In the genomic region with DNA sequence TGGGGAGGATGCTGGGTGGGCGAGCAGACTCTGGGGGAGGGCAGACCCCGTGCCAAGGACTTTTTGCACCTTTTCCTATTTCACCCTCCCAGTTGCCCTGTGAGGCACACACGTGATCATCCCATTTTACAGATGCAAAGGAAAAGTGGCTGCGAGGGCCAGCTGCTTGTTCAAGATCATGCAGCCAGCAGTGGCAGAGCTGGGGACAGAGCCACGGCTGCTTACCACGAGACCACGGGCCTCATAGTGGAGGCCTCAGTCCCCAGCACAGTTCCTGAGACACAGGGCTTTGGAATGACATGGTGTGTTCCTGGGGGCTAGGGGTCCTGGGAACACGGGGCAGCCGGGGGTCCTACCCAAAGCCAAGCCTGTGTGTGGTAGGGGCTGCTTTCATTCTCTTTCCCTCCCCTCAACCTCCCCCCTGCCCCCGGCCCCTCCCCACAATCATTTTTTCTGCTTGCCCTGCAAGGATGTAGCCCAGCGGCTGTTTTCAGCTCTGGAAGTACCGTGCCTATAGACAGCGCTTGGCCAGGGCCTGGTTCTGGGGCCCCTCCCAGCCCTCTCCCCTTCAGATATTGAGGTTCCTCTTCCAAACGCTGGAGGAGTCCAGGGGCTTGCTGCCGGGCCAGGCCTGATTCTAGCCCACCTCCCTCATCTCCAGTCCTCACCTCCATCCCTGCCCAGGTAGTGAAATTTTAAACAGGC, we compare ENCODE assay signal across 11 cellular contexts. TPM values are rescaled to one million over a fixed set of nuclear protein-coding genes. Genes with fewer than 3 reads are reported as not detected.
A peak's percentile ranks its signal among the peaks of the same experiment; 100 is the strongest.
DNase-seq lines count a peak whose midpoint lies in the region; ATAC-seq, FAIRE-seq and TF ChIP-seq lines count a peak whose summit lies in the region.
"Had no signal": no experiment of that assay in that cellular context is flagged by ENCODE, and none has a peak within 500 bp of the region (broad histone marks: within the 10 kb centered on the region; RNA-seq: fewer than 3 reads in every experiment).

No MANE protein-coding gene starts in this region.

- POLR2A ChIA-PET in CD8-positive, alpha-beta memory T cell (lab: Charles Lee): interaction anchor here (0.8 to 3.3 kb wide), 9 partner anchors 10 to 390 kb away, joined by 3 to 36 read pairs (median 4); a partner anchor contains a TSS
- POLR2A ChIA-PET in OCI-LY7 (lab: Charles Lee): interaction anchor here (0.8 to 1.2 kb wide), 3 partner anchors 9 to 377 kb away, joined by 3 to 6 read pairs (median 3); a partner anchor contains a TSS

- no peak overlapping the region for H4K12ac ChIP-seq in trophoblast cell (ENCODE audit: low read depth, low read length)

- H3K4me3 Mint-ChIP-seq in CD8-positive, alpha-beta memory T cell: peak overlapping the region; percentile 87 to 94 (median 90)
- no peak overlapping the region for H3K4me3 Mint-ChIP-seq in astrocyte (ENCODE audit: unreplicated experiment)

- no peak overlapping the region for H3K23ac ChIP-seq in trophoblast cell (ENCODE audit: low read length)

- ATAC-seq in HG02623 (IDR thresholded peaks at IDR 0.05; ENCODE audit: unreplicated experiment) (no peak), HG02798 (IDR thresholded peaks at IDR 0.05; ENCODE audit: poor library complexity, unreplicated experiment) (no peak), GM19463 (IDR thresholded peaks at IDR 0.05; ENCODE audit: unreplicated experiment) (no peak)

- peak overlapping the region; percentile 77 to 97 (median 92) for H3K27ac Mint-ChIP-seq in CD8-positive, alpha-beta memory T cell
- peak overlapping the region; percentile 87 for H3K27ac Mint-ChIP-seq in astrocyte (ENCODE audit: unreplicated experiment)

- CTCF ChIA-PET in CD8-positive, alpha-beta memory T cell (lab: Charles Lee): interaction anchor here (1.3 to 4.8 kb wide), 9 partner anchors 15 to 105 kb away, joined by 3 to 33 read pairs (median 6); a partner anchor contains a TSS
- CTCF ChIA-PET in OCI-LY7 (lab: Charles Lee; ENCODE audit: unreplicated experiment): interaction anchor here (0.6 kb wide), 2 partner anchors 40 to 94 kb away, joined by 3 to 4 read pairs; no protein-coding TSS in a partner anchor

- peak overlapping the region; percentile 54 for H3K4me3 ChIP-seq in CD8-positive, alpha-beta memory T cell (ENCODE audit: low read length)
- H3K4me3 ChIP-seq in OCI-LY7 (ENCODE audit: low read depth, low read length, poor library complexity, severe bottlenecking) (peak overlapping the region; percentile 56), astrocyte (ENCODE audit: insufficient read depth, low read depth, low read length) (peak overlapping the region; percentile 37), trophoblast cell (ENCODE audit: low read depth, low read length) (no peak overlapping the region)

- BruUV-seq in OCI-LY7 (replicated peaks; lab: Mats Ljungman, UMichigan): no TSS peak

- H3K4me2 ChIP-seq in OCI-LY7 (ENCODE audit: low read length) (peak overlapping the region; percentile 68), astrocyte (ENCODE audit: low read length) (peak overlapping the region; percentile 91), trophoblast cell (ENCODE audit: low read length) (peak overlapping the region; percentile 28)

- H2BK5ac ChIP-seq in trophoblast cell (ENCODE audit: low read depth, low read length, poor library complexity): no peak overlapping the region

- H3K36me3 Mint-ChIP-seq in CD8-positive, alpha-beta memory T cell: peaks cover 2 to 5% (median 2%) of the 10 kb centered on the region in 3 donors
- peaks cover 4% of the 10 kb centered on the region for H3K36me3 Mint-ChIP-seq in astrocyte (ENCODE audit: low read depth, unreplicated experiment)

- WGBS in trophoblast cell (ENCODE audit: extremely low coverage, insufficient coverage, insufficient read length): no CpG with 5 or more reads among the region's 15 CpGs

- no peak overlapping the region for H4K91ac ChIP-seq in trophoblast cell (ENCODE audit: low read depth, low read length)

- no peaks in the 10 kb centered on the region for H3K79me2 ChIP-seq in OCI-LY7 (ENCODE audit: insufficient read depth, low read depth, low read length)
- H3K79me2 ChIP-seq in astrocyte (ENCODE audit: insufficient read depth, low read length): no peaks in the 10 kb centered on the region
- H3K79me2 ChIP-seq in trophoblast cell (ENCODE audit: control insufficient read depth, insufficient read depth, low read length, poor library complexity): no peaks in the 10 kb centered on the region

- DNase-seq in CD8-positive, alpha-beta memory T cell: peak in 1 of 5 donors; percentile 33
- DNase-seq in OCI-LY7 (ENCODE audit: low spot score) (peak; percentile 27), astrocyte (ENCODE audit: low read depth) (no peak), trophoblast cell (no peak)
- DNase-seq: naive B cell, NCI-H1694 treated with DMSO at 0.1 percent for 48 hours, WERI-Rb-1 had no signal

- peak overlapping the region; percentile 47 for H3K9ac ChIP-seq in astrocyte (ENCODE audit: low read length)
- H3K9ac ChIP-seq in trophoblast cell (ENCODE audit: low read length): no peak overlapping the region

- no peaks in the 10 kb centered on the region for H3K9me3 ChIP-seq in CD8-positive, alpha-beta memory T cell (ENCODE audit: low read length)
- H3K9me3 ChIP-seq in OCI-LY7 (ENCODE audit: low read length) (0 out of 2 replicates have a peak, but pooled peaks cover 5% of the 10 kb centered on the region), astrocyte (ENCODE audit: insufficient read depth, low read depth, low read length) (peaks cover 9% of the 10 kb centered on the region), trophoblast cell (ENCODE audit: insufficient read depth, low read depth, low read length) (peaks cover 2% of the 10 kb centered on the region)

- H2AK5ac ChIP-seq in trophoblast cell (ENCODE audit: low read length): no peak overlapping the region

- FAIRE-seq in astrocyte (lab: Jason Lieb, UNC): no peak

- H3K27ac ChIP-seq in CD8-positive, alpha-beta memory T cell (ENCODE audit: low read depth, low read length): peak overlapping the region; percentile 41
- H3K27ac ChIP-seq in OCI-LY7 (ENCODE audit: low read depth, low read length, poor library complexity, severe bottlenecking) (peak overlapping the region; percentile 66), astrocyte (ENCODE audit: low read depth, low read length) (no peak overlapping the region), trophoblast cell (ENCODE audit: low read depth, low read length) (no peak overlapping the region)
- H3K27ac ChIP-seq: WERI-Rb-1 had no signal

- no peak for TF ChIP-seq CTCF in OCI-LY7 (conservative IDR thresholded peaks at IDR 0.05; ENCODE audit: low read length)
- TF ChIP-seq CTCF in astrocyte (IDR thresholded peaks at IDR 0.05; ENCODE audit: insufficient read depth, low read depth, low read length): no peak

- H3K4ac ChIP-seq in trophoblast cell (ENCODE audit: low read depth, low read length): no peak overlapping the region

- intact Hi-C loops in OCI-LY7 (cut with micrococcal nuclease; ENCODE audit: unreplicated experiment): loop anchor here (1.0 to 5.0 kb wide), 2 partner anchors 34 to 59 kb away; a partner anchor contains a TSS

- no peak overlapping the region for H2BK120ac ChIP-seq in trophoblast cell (ENCODE audit: insufficient read depth, low read length, poor library complexity)

- no peaks in the 10 kb centered on the region for H3K9me2 ChIP-seq in OCI-LY7 (ENCODE audit: insufficient read depth, low read length)

- no peaks in the 10 kb centered on the region for H3K36me3 ChIP-seq in CD8-positive, alpha-beta memory T cell (ENCODE audit: insufficient read depth, low read length)
- no peaks in the 10 kb centered on the region for H3K36me3 ChIP-seq in OCI-LY7 (ENCODE audit: insufficient read depth, low read length)
- no peaks in the 10 kb centered on the region for H3K36me3 ChIP-seq in astrocyte (ENCODE audit: insufficient read depth, low read length)
- H3K36me3 ChIP-seq in trophoblast cell (ENCODE audit: control insufficient read depth in 1 of 2, insufficient read depth in 2 of 2, low read length in 2 of 2): no peaks in the 10 kb centered on the region
- H3K36me3 ChIP-seq: WERI-Rb-1 had no signal

- H2AFZ ChIP-seq in OCI-LY7 (ENCODE audit: low read length) (peak overlapping the region; percentile 69), astrocyte (ENCODE audit: low read depth, low read length) (no peak overlapping the region), trophoblast cell (ENCODE audit: insufficient read depth, low read length, poor library complexity) (no peak overlapping the region)

- H4K20me1 ChIP-seq in OCI-LY7 (ENCODE audit: insufficient read depth, low read length): no peaks in the 10 kb centered on the region
- no peaks in the 10 kb centered on the region for H4K20me1 ChIP-seq in astrocyte (ENCODE audit: insufficient read depth, low read length)

- H3K9me3 Mint-ChIP-seq in CD8-positive, alpha-beta memory T cell: peaks cover 0 to 2% (median 0%) of the 10 kb centered on the region in 5 donors
- peaks cover 12% of the 10 kb centered on the region for H3K9me3 Mint-ChIP-seq in astrocyte (ENCODE audit: unreplicated experiment)

- no peak overlapping the region for H2BK12ac ChIP-seq in trophoblast cell (ENCODE audit: low read length)

- no peaks in the 10 kb centered on the region for H3K79me1 ChIP-seq in trophoblast cell (ENCODE audit: low read length)

- no peaks in the 10 kb centered on the region for H3K27me3 ChIP-seq in CD8-positive, alpha-beta memory T cell (ENCODE audit: insufficient read depth, low read length, poor library complexity, severe bottlenecking)
- H3K27me3 ChIP-seq in astrocyte (ENCODE audit: insufficient read depth, low read length): no peaks in the 10 kb centered on the region
- no peaks in the 10 kb centered on the region for H3K27me3 ChIP-seq in trophoblast cell (ENCODE audit: insufficient read depth, low read length)

- H3K18ac ChIP-seq in trophoblast cell (ENCODE audit: low read length): no peak overlapping the region

- no peak overlapping the region for H4K8ac ChIP-seq in trophoblast cell (ENCODE audit: low read depth, low read length)

- H3K4me1 ChIP-seq in CD8-positive, alpha-beta memory T cell (ENCODE audit: insufficient read depth, low read length): peaks cover 45% of the 10 kb centered on the region
- H3K4me1 ChIP-seq in OCI-LY7 (ENCODE audit: insufficient read depth, low read length, poor library complexity, severe bottlenecking) (peaks cover 39% of the 10 kb centered on the region), astrocyte (ENCODE audit: insufficient read depth, low read length) (peaks cover 9% of the 10 kb centered on the region), trophoblast cell (ENCODE audit: control insufficient read depth in 1 of 2, insufficient read depth in 2 of 2, low read length in 2 of 2) (peaks cover 6 to 12% of the 10 kb centered on the region in 2 experiments)

- no peak overlapping the region for H3K14ac ChIP-seq in trophoblast cell (ENCODE audit: low read length)

- peaks cover 57 to 77% (median 66%) of the 10 kb centered on the region in 3 donors for H3K4me1 Mint-ChIP-seq in CD8-positive, alpha-beta memory T cell
- H3K4me1 Mint-ChIP-seq in astrocyte (ENCODE audit: low read depth, unreplicated experiment): peaks cover 6% of the 10 kb centered on the region

- peaks cover 0 to 1% of the 10 kb centered on the region in 2 donors for H3K27me3 Mint-ChIP-seq in CD8-positive, alpha-beta memory T cell
- peaks cover 10% of the 10 kb centered on the region for H3K27me3 Mint-ChIP-seq in astrocyte (ENCODE audit: low read depth, unreplicated experiment)

RNA-seq across cellular contexts. Expression of a gene that starts 58.5 kb away (rescaled TPM):
- total RNA-seq in CD8-positive, alpha-beta memory T cell: 1 to 10 TPM; 2.8 to 3.0 TPM
- polyA plus RNA-seq in CD8-positive, alpha-beta memory T cell: 0.16 TPM
- 16.9 and 21.2 TPM in 2 replicates for total RNA-seq in OCI-LY7 (2014; rRNA removed; shearing (Covaris generic))
- total RNA-seq in OCI-LY7 (2022) (2.8 and 3.4 TPM in 2 replicates), astrocyte (47.0 and 55.0 TPM in 2 replicates)
- polyA plus RNA-seq in trophoblast cell (2013): 63.3 and 64.2 TPM in 2 replicates
- total RNA-seq: Daoy had no signal

Comparison
In these comparisons a context has a peak if more than half of its experiments do, and no peak if none do; other contexts are left out.
1. H3K27ac ChIP-seq: peak in CD8-positive, alpha-beta memory T cell (single experiment) and OCI-LY7 (single experiment); none in astrocyte (single experiment) and trophoblast cell (single experiment).
2. H3K4me2 ChIP-seq: peak in every context shown above with its lines; median percentile 91 in astrocyte; 68 in OCI-LY7; 28 in trophoblast cell.